In the genomic region with DNA sequence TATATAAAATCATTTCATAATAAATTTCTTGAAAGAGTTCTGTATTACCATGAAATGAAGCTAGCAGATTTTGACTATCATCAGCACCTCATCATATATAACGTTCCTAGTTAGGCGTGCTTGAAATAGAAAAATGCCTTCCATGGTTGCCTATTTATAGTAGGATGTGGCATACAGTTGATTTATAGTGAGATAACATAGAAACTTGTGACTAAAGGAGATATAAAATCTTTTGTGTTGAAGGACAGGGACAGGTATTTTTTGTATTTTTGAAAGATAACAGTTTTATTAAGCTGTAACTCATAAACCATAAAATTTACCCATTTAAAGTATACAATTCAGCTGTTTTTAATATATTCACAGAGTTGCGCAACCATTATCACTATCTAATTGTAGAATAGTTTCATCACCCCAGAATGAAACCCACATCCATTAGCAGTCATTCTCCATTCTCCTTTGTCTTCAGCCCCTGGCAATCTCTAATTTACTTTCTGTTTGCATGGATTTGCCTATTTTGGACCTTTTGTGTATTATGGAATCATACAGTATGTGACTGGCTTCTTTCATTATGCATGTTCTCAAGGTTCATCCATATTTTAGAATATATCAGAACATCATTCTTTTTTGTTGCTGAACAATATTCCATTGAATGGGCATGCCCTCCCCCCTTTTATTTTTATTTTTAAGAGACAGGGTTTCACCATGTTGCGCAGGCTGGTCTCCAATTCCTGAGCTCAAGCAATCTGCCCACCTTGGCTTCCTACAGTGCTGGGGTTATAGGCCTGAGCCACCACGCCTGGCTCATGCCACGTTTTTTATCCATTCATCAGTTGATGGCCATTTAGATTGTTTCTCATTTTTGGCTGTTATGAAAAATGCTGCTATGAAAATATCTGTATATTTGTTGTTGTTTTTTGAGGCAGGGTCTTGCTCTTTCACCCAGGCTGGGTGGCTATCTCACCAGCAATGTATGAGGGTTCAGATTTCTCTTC, we compare ENCODE assay signal across 1 cellular context.
TF ChIP-seq lines count a peak whose summit lies in the region.

No MANE protein-coding gene starts in this region.

TF ChIP-seq in HepG2, 621 proteins besides CTCF, POLR2A, EP300 and RAD21:
- peak; percentile 58 for TF ChIP-seq CEBPG (CRISPR knock-in tag; IDR thresholded peaks at IDR 0.05)
- no peak for TF ChIP-seq ZMYM3 (CRISPR knock-in tag; IDR thresholded peaks at IDR 0.05)
- no peak for TF ChIP-seq KLF11 (CRISPR knock-in tag; IDR thresholded peaks at IDR 0.05)
- no peak for TF ChIP-seq RFX1 (IDR thresholded peaks at IDR 0.05)
- no peak for TF ChIP-seq ZNF589 (CRISPR knock-in tag; conservative IDR thresholded peaks at IDR 0.05)
- no peak for TF ChIP-seq TAF1 (CRISPR knock-in tag; IDR thresholded peaks at IDR 0.05)
- TF ChIP-seq CEBPB (IDR thresholded peaks at IDR 0.05; ENCODE audit: borderline replicate concordance, low read depth, low read length), result peak; percentile 80; the same call in 1 of the 2 replicates
